ENCODE assay signal across 9 cellular contexts in the genomic region with DNA sequence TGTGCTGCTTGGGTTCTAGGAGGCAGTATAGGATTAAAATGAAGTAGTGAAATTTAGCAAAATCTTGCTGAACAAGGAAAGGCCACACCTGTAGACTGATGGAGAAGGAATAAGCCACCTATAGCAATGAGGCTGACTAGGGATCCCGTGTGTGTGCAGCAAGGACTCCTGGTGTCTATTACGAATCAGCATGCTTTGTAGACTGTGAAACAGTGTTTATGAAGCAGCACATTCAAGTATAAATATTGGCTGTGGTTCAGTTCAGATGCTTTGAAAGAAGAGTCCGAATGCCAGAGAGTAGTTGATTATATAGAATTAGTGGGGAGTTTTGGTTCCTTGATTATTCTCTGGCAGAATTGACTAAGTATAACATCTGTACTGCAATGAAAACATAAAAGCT. TPM values are rescaled to one million over a fixed set of nuclear protein-coding genes. Genes with fewer than 3 reads are reported as not detected.
DNase-seq lines count a peak whose midpoint lies in the region; ATAC-seq and TF ChIP-seq lines count a peak whose summit lies in the region.
"Had no signal": no experiment of that assay in that cellular context is flagged by ENCODE, and none has a peak within 500 bp of the region (broad histone marks: within the 10 kb centered on the region; RNA-seq: fewer than 3 reads in every experiment).

No MANE protein-coding gene starts in this region.

- POLR2A ChIA-PET in CD8-positive, alpha-beta T cell (lab: Charles Lee) = interaction anchor here (0.8 to 1.4 kb wide), 3 partner anchors 35 to 48 kb away, joined by 3 to 11 read pairs (median 3); a partner anchor contains a TSS

- H3K27me3 ChIP-seq in CD8-positive, alpha-beta T cell (ENCODE audit: insufficient read depth, low read length) = no peaks in the 10 kb centered on the region
- H3K27me3 ChIP-seq in RWPE2 (ENCODE audit: insufficient read depth, poor library complexity, severe bottlenecking) = no peaks in the 10 kb centered on the region
- H3K27me3 ChIP-seq in osteoblast (ENCODE audit: insufficient read depth, low read length) = no peaks in the 10 kb centered on the region

- no peak overlapping the region for H3K27ac ChIP-seq in CD8-positive, alpha-beta T cell (ENCODE audit: low read depth, low read length)
- H3K27ac ChIP-seq in RWPE2 (ENCODE audit: poor library complexity, severe bottlenecking) = peak overlapping the region; percentile 95
- peak overlapping the region; percentile 87 for H3K27ac ChIP-seq in osteoblast (ENCODE audit: low read depth, low read length)

- H3K9me3 Mint-ChIP-seq in CD8-positive, alpha-beta T cell = no peaks in the 10 kb centered on the region

- H2AFZ ChIP-seq in osteoblast (ENCODE audit: low read length) = no peak overlapping the region

- CTCF ChIA-PET in CD8-positive, alpha-beta T cell (lab: Charles Lee) = interaction anchor here (1.0 to 1.8 kb wide), 2 partner anchors 10 to 25 kb away, joined by 3 to 5 read pairs; no protein-coding TSS in a partner anchor

- intact Hi-C loops in CD8-positive, alpha-beta T cell (cut with DNase I, micrococcal nuclease) = loop anchor here (1.0 to 5.0 kb wide), 4 partner anchors 11 to 162 kb away; a partner anchor contains a TSS

- H3K4me1 Mint-ChIP-seq in CD8-positive, alpha-beta T cell (ENCODE audit: low read depth) = peaks cover 37% of the 10 kb centered on the region

- no peak for ATAC-seq in CD8-positive, alpha-beta T cell
- no peak for ATAC-seq in RWPE2 (ENCODE audit: low read depth)

- no peaks in the 10 kb centered on the region for H3K36me3 ChIP-seq in CD8-positive, alpha-beta T cell (ENCODE audit: insufficient read depth, low read length)
- H3K36me3 ChIP-seq in RWPE2 (ENCODE audit: low read depth) = peaks cover 28% of the 10 kb centered on the region
- H3K36me3 ChIP-seq in osteoblast (ENCODE audit: insufficient read depth, low read length) = no peaks in the 10 kb centered on the region

- no peak for TF ChIP-seq CTCF in CD8-positive, alpha-beta T cell (IDR thresholded peaks at IDR 0.05)
- TF ChIP-seq CTCF in RWPE2 (IDR thresholded peaks at IDR 0.05; ENCODE audit: poor library complexity, severe bottlenecking) (no peak), epithelial cell of proximal tubule (conservative IDR thresholded peaks at IDR 0.05; ENCODE audit: low read depth, low read length) (no peak), osteoblast (IDR thresholded peaks at IDR 0.05; ENCODE audit: extremely low read depth, low read depth, low read length) (no peak)

- peak overlapping the region; percentile 82 for H3K4me3 Mint-ChIP-seq in CD8-positive, alpha-beta T cell

- no peaks in the 10 kb centered on the region for H3K9me3 ChIP-seq in CD8-positive, alpha-beta T cell (ENCODE audit: low read length)
- H3K9me3 ChIP-seq in RWPE2 (ENCODE audit: severe bottlenecking) = no peaks in the 10 kb centered on the region
- H3K9me3 ChIP-seq in osteoblast (ENCODE audit: low read depth, low read length) = no peaks in the 10 kb centered on the region

- H3K4me3 ChIP-seq in CD8-positive, alpha-beta T cell (ENCODE audit: low read depth, low read length) = no peak overlapping the region
- H3K4me3 ChIP-seq in RWPE2 (ENCODE audit: severe bottlenecking) (peak overlapping the region; percentile 51), epithelial cell of proximal tubule (ENCODE audit: low read depth, low read length) (peak overlapping the region; percentile 73), osteoblast (ENCODE audit: insufficient read depth, low read length) (peak overlapping the region; percentile 88)

- H3K27ac Mint-ChIP-seq in CD8-positive, alpha-beta T cell = peak overlapping the region; percentile 94

- H3K79me2 ChIP-seq in osteoblast (ENCODE audit: insufficient read depth, low read length) = peaks cover 62% of the 10 kb centered on the region

- peaks cover 16% of the 10 kb centered on the region for H4K20me1 ChIP-seq in osteoblast (ENCODE audit: insufficient read depth, low read length)

- no peaks in the 10 kb centered on the region for H3K27me3 Mint-ChIP-seq in CD8-positive, alpha-beta T cell (ENCODE audit: low read depth)

- H3K36me3 Mint-ChIP-seq in CD8-positive, alpha-beta T cell = peaks cover 7% of the 10 kb centered on the region

- no peak for DNase-seq in CD8-positive, alpha-beta T cell
- DNase-seq in RWPE2 (ENCODE audit: low spot score) = no peak
- no peak for DNase-seq in epithelial cell of proximal tubule (ENCODE audit: low read depth)
- no peak for DNase-seq in osteoblast (ENCODE audit: insufficient read length, low spot score, missing footprints)
- DNase-seq in COLO829 (ENCODE audit: low spot score) = no peak
- no peak for DNase-seq in NCI-H345 (lab: John Stamatoyannopoulos, UW)
- DNase-seq in NCI-H1092 (lab: John Stamatoyannopoulos, UW) = no peak
- DNase-seq in GM19238 (ENCODE audit: insufficient read length, low spot score) = no peak
- DNase-seq: T1000 had no signal

- H3K4me1 ChIP-seq in CD8-positive, alpha-beta T cell (ENCODE audit: insufficient read depth, low read length) = peaks cover 7% of the 10 kb centered on the region
- H3K4me1 ChIP-seq in RWPE2 (ENCODE audit: insufficient read depth, poor library complexity, severe bottlenecking) (peaks cover 87% of the 10 kb centered on the region), osteoblast (ENCODE audit: insufficient read depth, low read length) (peaks cover 43% of the 10 kb centered on the region)

- H3K4me2 ChIP-seq in osteoblast (ENCODE audit: insufficient read depth, low read length) = peak overlapping the region; percentile 98

RNA-seq across cellular contexts. Expression of a gene that starts 41.8 kb away (rescaled TPM):
- total RNA-seq in CD8-positive, alpha-beta T cell = 100 to 1,000 TPM; 165 to 169 TPM
- 108 and 135 TPM in 2 replicates for total RNA-seq in epithelial cell of proximal tubule
- 278 and 281 TPM in 2 replicates for total RNA-seq in osteoblast
